ENCODE assay signal across 22 cellular contexts in genomic region chr2:120932472-120932871, GRCh38.
"Had no signal": no experiment of that assay in that cellular context is flagged by ENCODE, and none has a peak within 500 bp of the region (broad histone marks: within the 10 kb centered on the region; RNA-seq: fewer than 3 reads in every experiment).

No MANE protein-coding gene starts in this region.

- H3K4me3 ChIP-seq: breast epithelium, esophagus muscularis mucosa, left ventricle myocardium inferior, transverse colon had no signal

- ATAC-seq: activated CD8-positive, alpha-beta T cell treated with anti-CD3 and anti-CD28 coated beads, Interleukin-2, amount 10 ng/mL, durations not matched to agents 7 days and 5 days; activated naive CD8-positive, alpha-beta T cell treated with anti-CD3 and anti-CD28 coated beads, Interleukin-2, amount 50 U/mL, for 24 hours; activated T-cell treated with anti-CD3 and anti-CD28 coated beads, Interleukin-2, amount 50 U/mL, for 4 hours had no signal

- H3K4me3 Mint-ChIP-seq: activated CD4-positive, alpha-beta T cell treated with anti-CD3 and anti-CD28 coated beads, Interleukin-2, amount 10 ng/mL, durations not matched to agents 7 days and 5 days; activated CD8-positive, alpha-beta T cell treated with anti-CD3 and anti-CD28 coated beads, Interleukin-2, amount 10 ng/mL, durations not matched to agents 7 days and 5 days; activated naive CD4-positive, alpha-beta T cell treated with anti-CD3 and anti-CD28 coated beads, Interleukin-2, amount 10 ng/mL, durations not matched to agents 7 days and 5 days; activated naive CD8-positive, alpha-beta T cell treated with anti-CD3 and anti-CD28 coated beads, Interleukin-2, amount 50 U/mL, for 24 hours; activated T-cell treated with anti-CD3 and anti-CD28 coated beads, Interleukin-2, amount 50 U/mL, for 4 hours; dendritic cell treated with granulocyte-macrophage colony-stimulating factor and Interleukin-4, amounts not matched to agents 40 ng/mL and 50 ng/mL, for 4 days; immature natural killer cell; naive B cell; stimulated activated naive CD8-positive, alpha-beta T cell treated with anti-CD3 and anti-CD28 coated beads, Interleukin-15, Interleukin-2, amounts not matched to agents 100 ng/mL and 50 ng/mL, for 24 hours had no signal

- DNase-seq: activated CD4-positive, alpha-beta T cell treated with anti-CD3 and anti-CD28 coated beads, Interleukin-2, amount 10 ng/mL, durations not matched to agents 7 days and 5 days; activated CD8-positive, alpha-beta T cell treated with anti-CD3 and anti-CD28 coated beads, Interleukin-2, amount 10 ng/mL, durations not matched to agents 7 days and 5 days; activated naive CD4-positive, alpha-beta T cell treated with anti-CD3 and anti-CD28 coated beads, Interleukin-2, amount 10 ng/mL, durations not matched to agents 7 days and 5 days; activated naive CD8-positive, alpha-beta T cell treated with anti-CD3 and anti-CD28 coated beads, Interleukin-2, amount 50 U/mL, for 24 hours; activated T-cell treated with anti-CD3 and anti-CD28 coated beads, Interleukin-2, amount 50 U/mL, for 4 hours; anterior cingulate cortex; cerebellar nuclear complex; effector CD8-positive, alpha-beta T cell; immature natural killer cell; kidney glomerular epithelial cell; left ventricle myocardium inferior; mammary epithelial cell; naive B cell; T-helper 1 cell; T1000; transverse colon had no signal

- H3K9me3 ChIP-seq: esophagus muscularis mucosa, neutrophil, transverse colon had no signal

- H3K27me3 ChIP-seq: breast epithelium, esophagus muscularis mucosa, neutrophil had no signal

- H3K9me3 Mint-ChIP-seq: activated CD4-positive, alpha-beta T cell treated with anti-CD3 and anti-CD28 coated beads, Interleukin-2, amount 10 ng/mL, durations not matched to agents 7 days and 5 days; activated naive CD4-positive, alpha-beta T cell treated with anti-CD3 and anti-CD28 coated beads, Interleukin-2, amount 10 ng/mL, durations not matched to agents 7 days and 5 days; activated naive CD8-positive, alpha-beta T cell treated with anti-CD3 and anti-CD28 coated beads, Interleukin-2, amount 50 U/mL, for 24 hours; activated T-cell treated with anti-CD3 and anti-CD28 coated beads, Interleukin-2, amount 50 U/mL, for 4 hours; dendritic cell treated with granulocyte-macrophage colony-stimulating factor and Interleukin-4, amounts not matched to agents 40 ng/mL and 50 ng/mL, for 4 days; immature natural killer cell; stimulated activated naive CD8-positive, alpha-beta T cell treated with anti-CD3 and anti-CD28 coated beads, Interleukin-15, Interleukin-2, amounts not matched to agents 100 ng/mL and 50 ng/mL, for 24 hours had no signal

- H3K27ac ChIP-seq: left ventricle myocardium inferior, neutrophil, transverse colon had no signal

- H3K4me1 Mint-ChIP-seq: activated CD4-positive, alpha-beta T cell treated with anti-CD3 and anti-CD28 coated beads, Interleukin-2, amount 10 ng/mL, durations not matched to agents 7 days and 5 days; activated naive CD4-positive, alpha-beta T cell treated with anti-CD3 and anti-CD28 coated beads, Interleukin-2, amount 10 ng/mL, durations not matched to agents 7 days and 5 days; activated naive CD8-positive, alpha-beta T cell treated with anti-CD3 and anti-CD28 coated beads, Interleukin-2, amount 50 U/mL, for 24 hours; immature natural killer cell; naive B cell had no signal

- H3K36me3 ChIP-seq: breast epithelium, left ventricle myocardium inferior, neutrophil, transverse colon had no signal

- H3K36me3 Mint-ChIP-seq: activated naive CD4-positive, alpha-beta T cell treated with anti-CD3 and anti-CD28 coated beads, Interleukin-2, amount 10 ng/mL, durations not matched to agents 7 days and 5 days; immature natural killer cell; naive B cell had no signal

- FAIRE-seq: endothelial cell of umbilical vein had no signal

- H3K27me3 Mint-ChIP-seq: activated CD4-positive, alpha-beta T cell treated with anti-CD3 and anti-CD28 coated beads, Interleukin-2, amount 10 ng/mL, durations not matched to agents 7 days and 5 days; activated naive CD4-positive, alpha-beta T cell treated with anti-CD3 and anti-CD28 coated beads, Interleukin-2, amount 10 ng/mL, durations not matched to agents 7 days and 5 days; activated naive CD8-positive, alpha-beta T cell treated with anti-CD3 and anti-CD28 coated beads, Interleukin-2, amount 50 U/mL, for 24 hours; dendritic cell treated with granulocyte-macrophage colony-stimulating factor and Interleukin-4, amounts not matched to agents 40 ng/mL and 50 ng/mL, for 4 days; naive B cell; stimulated activated naive CD8-positive, alpha-beta T cell treated with anti-CD3 and anti-CD28 coated beads, Interleukin-15, Interleukin-2, amounts not matched to agents 100 ng/mL and 50 ng/mL, for 24 hours had no signal

- H3K27ac Mint-ChIP-seq: activated CD4-positive, alpha-beta T cell treated with anti-CD3 and anti-CD28 coated beads, Interleukin-2, amount 10 ng/mL, durations not matched to agents 7 days and 5 days; activated CD8-positive, alpha-beta T cell treated with anti-CD3 and anti-CD28 coated beads, Interleukin-2, amount 10 ng/mL, durations not matched to agents 7 days and 5 days; activated naive CD4-positive, alpha-beta T cell treated with anti-CD3 and anti-CD28 coated beads, Interleukin-2, amount 10 ng/mL, durations not matched to agents 7 days and 5 days; activated naive CD8-positive, alpha-beta T cell treated with anti-CD3 and anti-CD28 coated beads, Interleukin-2, amount 50 U/mL, for 24 hours; dendritic cell treated with granulocyte-macrophage colony-stimulating factor and Interleukin-4, amounts not matched to agents 40 ng/mL and 50 ng/mL, for 4 days; immature natural killer cell; naive B cell; stimulated activated naive CD8-positive, alpha-beta T cell treated with anti-CD3 and anti-CD28 coated beads, Interleukin-15, Interleukin-2, amounts not matched to agents 100 ng/mL and 50 ng/mL, for 24 hours had no signal
